In the genomic region with DNA sequence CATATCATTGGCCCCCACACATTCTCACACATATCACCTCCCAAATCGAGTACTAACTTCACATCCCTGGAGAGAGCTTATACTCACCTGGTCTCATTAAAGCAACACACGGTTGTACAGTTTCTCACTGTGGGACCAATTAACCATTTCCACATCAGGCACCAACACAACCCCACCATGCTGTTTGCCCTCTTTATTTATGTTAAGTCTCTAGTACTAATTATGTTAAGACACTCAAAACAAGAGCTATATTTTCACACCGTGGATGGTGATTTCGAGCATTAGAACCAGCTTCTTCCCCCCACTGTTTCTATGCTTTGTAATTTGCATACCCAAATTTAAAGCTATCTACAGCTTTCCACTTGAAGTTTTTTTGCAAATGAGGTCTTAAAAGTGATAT, we compare ENCODE assay signal across 20 cellular contexts. TPM values are rescaled to one million over a fixed set of nuclear protein-coding genes. Genes with fewer than 3 reads are reported as not detected.
A peak's percentile ranks its signal among the peaks of the same experiment; 100 is the strongest.
DNase-seq lines count a peak whose midpoint lies in the region; ATAC-seq and TF ChIP-seq lines count a peak whose summit lies in the region.
"Had no signal": no experiment of that assay in that cellular context is flagged by ENCODE, and none has a peak within 500 bp of the region (broad histone marks: within the 10 kb centered on the region; RNA-seq: fewer than 3 reads in every experiment).

No MANE protein-coding gene starts in this region.

- no peaks in the 10 kb centered on the region for H3K27me3 ChIP-seq in neural progenitor cell
- H3K27me3 ChIP-seq: MG63 had no signal

- peaks cover 51% of the 10 kb centered on the region for H3K4me1 ChIP-seq in neural progenitor cell

- no peaks in the 10 kb centered on the region for H3K27me3 Mint-ChIP-seq in activated CD8-positive, alpha-beta memory T cell treated with anti-CD3 and anti-CD28 coated beads, Interleukin-2, amount 10 ng/mL, durations not matched to agents 7 days and 5 days
- H3K27me3 Mint-ChIP-seq in IgD-negative memory B cell (peaks cover 5% of the 10 kb centered on the region), neural progenitor cell (ENCODE audit: insufficient read depth, low read depth) (peaks cover 2% of the 10 kb centered on the region)
- H3K27me3 Mint-ChIP-seq in activated naive CD8-positive, alpha-beta T cell treated with anti-CD3 and anti-CD28 coated beads, Interleukin-2, amount 50 U/mL, for 24 hours, result no peaks in the 10 kb centered on the region

- H4K20me1 ChIP-seq in neural progenitor cell (ENCODE audit: low read depth), result no peaks in the 10 kb centered on the region

- CTCF ChIA-PET in activated CD8-positive, alpha-beta memory T cell treated with anti-CD3 and anti-CD28 coated beads, Interleukin-2, amount 10 ng/mL, durations not matched to agents 7 days and 5 days (lab: Charles Lee), result interaction anchor here (0.6 to 8.0 kb wide), 8 partner anchors 9 to 98 kb away, joined by 3 to 72 read pairs (median 3); no protein-coding TSS in a partner anchor

- H3K36me3 ChIP-seq in neural progenitor cell, result no peaks in the 10 kb centered on the region
- H3K36me3 ChIP-seq: MG63 had no signal

- H3K9ac ChIP-seq in neural progenitor cell, result no peak overlapping the region

- no peak overlapping the region for H3K27ac ChIP-seq in neural progenitor cell
- H3K27ac ChIP-seq: skin epidermis had no signal

- peaks cover 30% of the 10 kb centered on the region for H3F3A ChIP-seq in neural progenitor cell (ENCODE audit: low read depth)

- no peak for TF ChIP-seq CTCF in neural progenitor cell (IDR thresholded peaks at IDR 0.05)

- DNase-seq in activated CD8-positive, alpha-beta memory T cell treated with anti-CD3 and anti-CD28 coated beads, Interleukin-2, amount 10 ng/mL, durations not matched to agents 7 days and 5 days, result no peak
- DNase-seq in activated CD8-positive, alpha-beta memory T cell treated with anti-CD3 and anti-CD28 coated beads, Interleukin-2, amount 50 U/mL, for 48 hours, result no peak
- DNase-seq in activated naive CD8-positive, alpha-beta T cell treated with anti-CD3 and anti-CD28 coated beads, Interleukin-2, amount 50 U/mL, for 24 hours, result no peak
- DNase-seq in neural progenitor cell (ENCODE audit: low spot score), result no peak
- no peak for DNase-seq in NCI-H1048 (lab: John Stamatoyannopoulos, UW)
- no peak for DNase-seq in retina
- DNase-seq in SKM-1 (lab: John Stamatoyannopoulos, UW; ENCODE audit: unreplicated experiment), result no peak
- DNase-seq: C1 segment of cervical spinal cord, dermis blood vessel endothelial cell, kidney, MG63, NCI-H146, SHP77 treated with DMSO at 0.1 percent for 48 hours, substantia nigra had no signal

- H2AFZ ChIP-seq in neural progenitor cell (replicated peaks), result no peak overlapping the region

- peak overlapping the region; percentile 30 for H3K27ac Mint-ChIP-seq in activated CD8-positive, alpha-beta memory T cell treated with anti-CD3 and anti-CD28 coated beads, Interleukin-2, amount 10 ng/mL, durations not matched to agents 7 days and 5 days
- H3K27ac Mint-ChIP-seq in IgD-negative memory B cell, result peak overlapping the region in 1 of 3 donors; percentile 5
- H3K27ac Mint-ChIP-seq in activated naive CD8-positive, alpha-beta T cell treated with anti-CD3 and anti-CD28 coated beads, Interleukin-2, amount 50 U/mL, for 24 hours, result peak overlapping the region; percentile 99
- no peak overlapping the region for H3K27ac Mint-ChIP-seq in neural progenitor cell

- no peak overlapping the region for H3K4me2 ChIP-seq in neural progenitor cell

- no peak overlapping the region for H3K4me3 ChIP-seq in neural progenitor cell
- H3K4me3 ChIP-seq: MG63, skin epidermis had no signal

- H3K9me3 Mint-ChIP-seq in activated CD8-positive, alpha-beta memory T cell treated with anti-CD3 and anti-CD28 coated beads, Interleukin-2, amount 10 ng/mL, durations not matched to agents 7 days and 5 days (ENCODE audit: low read depth), result no peaks in the 10 kb centered on the region
- peaks cover 0 to 2% (median 0%) of the 10 kb centered on the region in 3 donors for H3K9me3 Mint-ChIP-seq in IgD-negative memory B cell
- no peaks in the 10 kb centered on the region for H3K9me3 Mint-ChIP-seq in activated naive CD8-positive, alpha-beta T cell treated with anti-CD3 and anti-CD28 coated beads, Interleukin-2, amount 50 U/mL, for 24 hours
- no peaks in the 10 kb centered on the region for H3K9me3 Mint-ChIP-seq in neural progenitor cell

- no peaks in the 10 kb centered on the region for H3K9me3 ChIP-seq in neural progenitor cell (ENCODE audit: low read depth)
- H3K9me3 ChIP-seq: MG63 had no signal

- peaks cover 21% of the 10 kb centered on the region for H3K36me3 Mint-ChIP-seq in activated CD8-positive, alpha-beta memory T cell treated with anti-CD3 and anti-CD28 coated beads, Interleukin-2, amount 10 ng/mL, durations not matched to agents 7 days and 5 days
- peaks cover 2% of the 10 kb centered on the region for H3K36me3 Mint-ChIP-seq in IgD-negative memory B cell
- peaks cover 1% of the 10 kb centered on the region for H3K36me3 Mint-ChIP-seq in activated naive CD8-positive, alpha-beta T cell treated with anti-CD3 and anti-CD28 coated beads, Interleukin-2, amount 50 U/mL, for 24 hours (ENCODE audit: low read depth)
- H3K36me3 Mint-ChIP-seq in neural progenitor cell, result no peaks in the 10 kb centered on the region

- H3K4me1 Mint-ChIP-seq in activated CD8-positive, alpha-beta memory T cell treated with anti-CD3 and anti-CD28 coated beads, Interleukin-2, amount 10 ng/mL, durations not matched to agents 7 days and 5 days, result peaks cover 57% of the 10 kb centered on the region
- H3K4me1 Mint-ChIP-seq in IgD-negative memory B cell (peaks cover 37 to 44% (median 41%) of the 10 kb centered on the region in 3 donors), neural progenitor cell (peaks cover 55% of the 10 kb centered on the region)
- H3K4me1 Mint-ChIP-seq in activated naive CD8-positive, alpha-beta T cell treated with anti-CD3 and anti-CD28 coated beads, Interleukin-2, amount 50 U/mL, for 24 hours, result peaks cover 73% of the 10 kb centered on the region

- no peaks in the 10 kb centered on the region for H3K79me2 ChIP-seq in neural progenitor cell (ENCODE audit: low read depth)

- H3K4me3 Mint-ChIP-seq in activated CD8-positive, alpha-beta memory T cell treated with anti-CD3 and anti-CD28 coated beads, Interleukin-2, amount 10 ng/mL, durations not matched to agents 7 days and 5 days, result no peak overlapping the region
- peak overlapping the region in 3 of 4 donors; percentile 9 to 80 (median 59) for H3K4me3 Mint-ChIP-seq in IgD-negative memory B cell
- peak overlapping the region; percentile 69 for H3K4me3 Mint-ChIP-seq in activated naive CD8-positive, alpha-beta T cell treated with anti-CD3 and anti-CD28 coated beads, Interleukin-2, amount 50 U/mL, for 24 hours
- H3K4me3 Mint-ChIP-seq in neural progenitor cell, result peak overlapping the region; percentile 1

- no peak for ATAC-seq in activated CD8-positive, alpha-beta memory T cell treated with anti-CD3 and anti-CD28 coated beads, Interleukin-2, amount 10 ng/mL, durations not matched to agents 7 days and 5 days
- no peak for ATAC-seq in activated naive CD8-positive, alpha-beta T cell treated with anti-CD3 and anti-CD28 coated beads, Interleukin-2, amount 50 U/mL, for 24 hours
- ATAC-seq: HCT116 had no signal

RNA-seq across cellular contexts. Expression of gene SCML4, which starts 6.3 kb away (rescaled TPM):
- total RNA-seq in activated CD8-positive, alpha-beta memory T cell treated with anti-CD3 and anti-CD28 coated beads, Interleukin-2, amount 10 ng/mL, durations not matched to agents 7 days and 5 days, result 10 to 100 TPM; 15.1 to 26.7 TPM
- polyA plus RNA-seq in IgD-negative memory B cell, result 26.1 TPM
- total RNA-seq in neural progenitor cell (ENCODE audit: low replicate concordance), result not detected in 2 replicates
- total RNA-seq: dermis blood vessel endothelial cell, epithelial cell of proximal tubule, lung microvascular endothelial cell, myocyte had no signal

Comparison
In these comparisons a context has a peak if more than half of its experiments do, and no peak if none do; other contexts are left out.
1. RNA of gene SCML4, which starts 6.3 kb away (total RNA-seq): 15.1 to 26.7 TPM in activated CD8-positive, alpha-beta memory T cell treated with anti-CD3 and anti-CD28 coated beads, Interleukin-2, amount 10 ng/mL, durations not matched to agents 7 days and 5 days; not detected in neural progenitor cell; every median in the first group is over 10 times any median in the second.